Comparison of ENCODE assay signal across 1 cellular context in the genomic region with DNA sequence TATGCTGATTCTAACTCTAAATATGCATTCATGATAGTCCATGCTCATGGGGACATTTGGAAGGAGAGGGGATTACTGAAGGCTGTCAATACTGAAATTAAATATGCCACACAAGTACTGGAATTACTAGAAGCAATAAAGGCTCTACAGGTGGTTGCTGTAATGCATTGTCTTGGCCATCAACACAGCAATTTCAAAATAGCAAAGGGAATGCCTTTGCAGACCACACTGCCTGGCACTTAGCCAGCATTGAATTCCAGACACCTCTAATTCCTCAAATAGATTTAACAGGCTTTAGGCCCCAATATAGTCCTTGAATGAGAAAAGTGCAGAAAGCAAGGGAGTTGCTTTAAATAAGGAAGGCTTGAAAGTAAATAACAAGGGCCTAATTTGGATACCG.
TF ChIP-seq lines count a peak whose summit lies in the region.

No MANE protein-coding gene starts in this region.

TF ChIP-seq in GM23338, 12 proteins besides CTCF, POLR2A, EP300 and RAD21 (continued from another document):
- TF ChIP-seq, protein P1, sequence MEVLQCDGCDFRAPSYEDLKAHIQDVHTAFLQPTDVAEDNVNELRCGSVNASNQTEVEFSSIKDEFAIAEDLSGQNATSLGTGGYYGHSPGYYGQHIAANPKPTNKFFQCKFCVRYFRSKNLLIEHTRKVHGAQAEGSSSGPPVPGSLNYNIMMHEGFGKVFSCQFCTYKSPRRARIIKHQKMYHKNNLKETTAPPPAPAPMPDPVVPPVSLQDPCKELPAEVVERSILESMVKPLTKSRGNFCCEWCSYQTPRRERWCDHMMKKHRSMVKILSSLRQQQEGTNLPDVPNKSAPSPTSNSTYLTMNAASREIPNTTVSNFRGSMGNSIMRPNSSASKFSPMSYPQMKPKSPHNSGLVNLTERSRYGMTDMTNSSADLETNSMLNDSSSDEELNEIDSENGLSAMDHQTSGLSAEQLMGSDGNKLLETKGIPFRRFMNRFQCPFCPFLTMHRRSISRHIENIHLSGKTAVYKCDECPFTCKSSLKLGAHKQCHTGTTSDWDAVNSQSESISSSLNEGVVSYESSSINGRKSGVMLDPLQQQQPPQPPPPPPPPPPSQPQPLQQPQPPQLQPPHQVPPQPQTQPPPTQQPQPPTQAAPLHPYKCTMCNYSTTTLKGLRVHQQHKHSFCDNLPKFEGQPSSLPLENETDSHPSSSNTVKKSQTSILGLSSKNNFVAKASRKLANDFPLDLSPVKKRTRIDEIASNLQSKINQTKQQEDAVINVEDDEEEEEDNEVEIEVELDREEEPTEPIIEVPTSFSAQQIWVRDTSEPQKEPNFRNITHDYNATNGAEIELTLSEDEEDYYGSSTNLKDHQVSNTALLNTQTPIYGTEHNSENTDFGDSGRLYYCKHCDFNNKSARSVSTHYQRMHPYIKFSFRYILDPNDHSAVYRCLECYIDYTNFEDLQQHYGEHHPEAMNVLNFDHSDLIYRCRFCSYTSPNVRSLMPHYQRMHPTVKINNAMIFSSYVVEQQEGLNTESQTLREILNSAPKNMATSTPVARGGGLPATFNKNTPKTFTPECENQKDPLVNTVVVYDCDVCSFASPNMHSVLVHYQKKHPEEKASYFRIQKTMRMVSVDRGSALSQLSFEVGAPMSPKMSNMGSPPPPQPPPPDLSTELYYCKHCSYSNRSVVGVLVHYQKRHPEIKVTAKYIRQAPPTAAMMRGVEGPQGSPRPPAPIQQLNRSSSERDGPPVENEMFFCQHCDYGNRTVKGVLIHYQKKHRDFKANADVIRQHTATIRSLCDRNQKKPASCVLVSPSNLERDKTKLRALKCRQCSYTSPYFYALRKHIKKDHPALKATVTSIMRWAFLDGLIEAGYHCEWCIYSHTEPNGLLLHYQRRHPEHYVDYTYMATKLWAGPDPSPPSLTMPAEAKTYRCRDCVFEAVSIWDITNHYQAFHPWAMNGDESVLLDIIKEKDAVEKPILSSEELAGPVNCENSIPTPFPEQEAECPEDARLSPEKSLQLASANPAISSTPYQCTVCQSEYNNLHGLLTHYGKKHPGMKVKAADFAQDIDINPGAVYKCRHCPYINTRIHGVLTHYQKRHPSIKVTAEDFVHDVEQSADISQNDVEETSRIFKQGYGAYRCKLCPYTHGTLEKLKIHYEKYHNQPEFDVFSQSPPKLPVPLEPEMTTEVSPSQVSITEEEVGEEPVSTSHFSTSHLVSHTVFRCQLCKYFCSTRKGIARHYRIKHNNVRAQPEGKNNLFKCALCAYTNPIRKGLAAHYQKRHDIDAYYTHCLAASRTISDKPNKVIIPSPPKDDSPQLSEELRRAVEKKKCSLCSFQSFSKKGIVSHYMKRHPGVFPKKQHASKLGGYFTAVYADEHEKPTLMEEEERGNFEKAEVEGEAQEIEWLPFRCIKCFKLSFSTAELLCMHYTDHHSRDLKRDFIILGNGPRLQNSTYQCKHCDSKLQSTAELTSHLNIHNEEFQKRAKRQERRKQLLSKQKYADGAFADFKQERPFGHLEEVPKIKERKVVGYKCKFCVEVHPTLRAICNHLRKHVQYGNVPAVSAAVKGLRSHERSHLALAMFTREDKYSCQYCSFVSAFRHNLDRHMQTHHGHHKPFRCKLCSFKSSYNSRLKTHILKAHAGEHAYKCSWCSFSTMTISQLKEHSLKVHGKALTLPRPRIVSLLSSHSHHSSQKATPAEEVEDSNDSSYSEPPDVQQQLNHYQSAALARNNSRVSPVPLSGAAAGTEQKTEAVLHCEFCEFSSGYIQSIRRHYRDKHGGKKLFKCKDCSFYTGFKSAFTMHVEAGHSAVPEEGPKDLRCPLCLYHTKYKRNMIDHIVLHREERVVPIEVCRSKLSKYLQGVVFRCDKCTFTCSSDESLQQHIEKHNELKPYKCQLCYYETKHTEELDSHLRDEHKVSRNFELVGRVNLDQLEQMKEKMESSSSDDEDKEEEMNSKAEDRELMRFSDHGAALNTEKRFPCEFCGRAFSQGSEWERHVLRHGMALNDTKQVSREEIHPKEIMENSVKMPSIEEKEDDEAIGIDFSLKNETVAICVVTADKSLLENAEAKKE (CRISPR knock-in tag; IDR thresholded peaks at IDR 0.05): no peak
- TF ChIP-seq POLR2AphosphoS5 (IDR thresholded peaks at IDR 0.05; ENCODE audit: low read depth) (no peak), ZNF331 (CRISPR knock-in tag; IDR thresholded peaks at IDR 0.05; ENCODE audit: low read depth) (no peak), EZH2 (IDR thresholded peaks at IDR 0.05; ENCODE audit: low read depth, unreplicated experiment) (no peak), JUNB (IDR thresholded peaks at IDR 0.05; ENCODE audit: unreplicated experiment) (no peak), CREB1 (CRISPR knock-in tag; IDR thresholded peaks at IDR 0.05; ENCODE audit: low read depth) (no peak), NANOG (IDR thresholded peaks at IDR 0.05; ENCODE audit: borderline replicate concordance) (no peak), EZH2phosphoT487 (IDR thresholded peaks at IDR 0.05; ENCODE audit: unreplicated experiment) (no peak)
- TF ChIP-seq, protein P2, sequence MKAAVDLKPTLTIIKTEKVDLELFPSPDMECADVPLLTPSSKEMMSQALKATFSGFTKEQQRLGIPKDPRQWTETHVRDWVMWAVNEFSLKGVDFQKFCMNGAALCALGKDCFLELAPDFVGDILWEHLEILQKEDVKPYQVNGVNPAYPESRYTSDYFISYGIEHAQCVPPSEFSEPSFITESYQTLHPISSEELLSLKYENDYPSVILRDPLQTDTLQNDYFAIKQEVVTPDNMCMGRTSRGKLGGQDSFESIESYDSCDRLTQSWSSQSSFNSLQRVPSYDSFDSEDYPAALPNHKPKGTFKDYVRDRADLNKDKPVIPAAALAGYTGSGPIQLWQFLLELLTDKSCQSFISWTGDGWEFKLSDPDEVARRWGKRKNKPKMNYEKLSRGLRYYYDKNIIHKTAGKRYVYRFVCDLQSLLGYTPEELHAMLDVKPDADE (IDR thresholded peaks at IDR 0.05): no peak
